Comparison of ENCODE assay signal across 22 cellular contexts in the genomic region with DNA sequence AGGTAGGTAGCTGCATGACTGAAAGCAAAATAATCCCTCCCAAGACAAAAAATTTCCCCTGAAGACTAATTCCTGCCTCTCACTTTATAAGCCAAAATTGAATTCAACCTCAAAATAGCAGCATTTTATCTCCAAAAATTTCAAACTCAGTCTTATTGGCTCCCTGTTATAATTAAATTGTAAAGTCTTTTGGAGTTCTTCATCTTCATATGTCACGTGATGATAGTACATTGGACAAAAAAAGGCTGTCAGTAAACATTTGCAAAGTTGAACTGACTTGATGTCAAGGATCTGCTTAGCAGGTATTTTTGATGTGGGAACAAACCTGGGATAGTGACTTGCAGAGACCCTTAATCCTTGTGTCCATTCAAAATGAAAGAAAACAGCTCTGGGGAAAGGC.
DNase-seq lines count a peak whose midpoint lies in the region; ATAC-seq, FAIRE-seq and TF ChIP-seq lines count a peak whose summit lies in the region.
"Had no signal": no experiment of that assay in that cellular context is flagged by ENCODE, and none has a peak within 500 bp of the region (broad histone marks: within the 10 kb centered on the region; RNA-seq: fewer than 3 reads in every experiment).

No MANE protein-coding gene starts in this region.

- POLR2A ChIA-PET in GM12878 (lab: Charles Lee): no interaction called here
- POLR2A ChIA-PET in H1 (lab: Charles Lee; ENCODE audit: partially characterized antibody): no interaction called here

- H3K27me3 ChIP-seq in BLaER1 treated with 17β-estradiol and CSF1 and Interleukin-3, amounts not matched to agents 10 nM and 100 nM: no peaks in the 10 kb centered on the region
- H3K27me3 ChIP-seq in GM12878 (replicated peaks in 1 of 2; ENCODE audit: control insufficient read depth in 2 of 2, insufficient read depth in 2 of 2, low read length in 1 of 2) (no peaks in the 10 kb centered on the region), H1 (replicated peaks in 1 of 4; ENCODE audit: control insufficient read depth in 3 of 4, extremely low read depth in 1 of 4, insufficient read depth in 3 of 4, low read length in 3 of 4) (no peaks in the 10 kb centered on the region), left ventricle myocardium inferior (ENCODE audit: low read depth) (no peaks in the 10 kb centered on the region)
- H3K27me3 ChIP-seq: BE2C, BLaER1 had no signal

- in situ Hi-C loops in GM12878 (cut with MboI): no loop called here

- H4K5ac ChIP-seq in H1 (ENCODE audit: insufficient read length, low read depth, low read length): no peak overlapping the region

- no peak overlapping the region for H2BK12ac ChIP-seq in H1 (ENCODE audit: low read depth, low read length)

- peaks cover 4 to 47% (median 23%) of the 10 kb centered on the region in 10 experiments; a peak in 15 of 20 replicates for H3K4me1 ChIP-seq in BLaER1 treated with 17β-estradiol and CSF1 and Interleukin-3, amounts not matched to agents 10 nM and 100 nM
- H3K4me1 ChIP-seq in GM12878 (ENCODE audit: control insufficient read depth, insufficient read depth, low read length): no peaks in the 10 kb centered on the region
- no peaks in the 10 kb centered on the region for H3K4me1 ChIP-seq in H1 (replicated peaks in 1 of 4; ENCODE audit: control insufficient read depth in 3 of 4, insufficient read depth in 4 of 4, low read length in 3 of 4)
- no peaks in the 10 kb centered on the region for H3K4me1 ChIP-seq in left ventricle myocardium inferior
- H3K4me1 ChIP-seq: BE2C, Caco-2 had no signal

- H4K8ac ChIP-seq in H1 (ENCODE audit: extremely low read depth, insufficient read depth, low read length): no peak overlapping the region; the same call in 1 of the 2 replicates

- no peak overlapping the region for H3K14ac ChIP-seq in H1 (ENCODE audit: insufficient read length)

- no peak overlapping the region for H4K91ac ChIP-seq in H1 (replicated peaks; ENCODE audit: insufficient read length, low read length)

- no peak overlapping the region for H2AK5ac ChIP-seq in H1 (ENCODE audit: low read depth, low read length)

- H2BK15ac ChIP-seq in H1 (ENCODE audit: low read length): no peak overlapping the region

- H3K23ac ChIP-seq in H1 (ENCODE audit: insufficient read length): no peak overlapping the region

- no peak for TF ChIP-seq EP300 in GM12878 (IDR thresholded peaks at IDR 0.05; ENCODE audit: borderline replicate concordance in 1 of 2, control insufficient read depth in 1 of 2, low read depth in 2 of 2, low read length in 2 of 2)
- TF ChIP-seq EP300 in H1 (IDR thresholded peaks at IDR 0.05; ENCODE audit: borderline replicate concordance in 1 of 2, low read depth in 2 of 2, low read length in 2 of 2): no peak

- H3K9ac ChIP-seq in BLaER1 treated with 17β-estradiol and CSF1 and Interleukin-3, amounts not matched to agents 10 nM and 100 nM: no peak overlapping the region
- H3K9ac ChIP-seq in GM12878 (ENCODE audit: control insufficient read depth, insufficient read depth, low read length) (no peak overlapping the region), H1 (replicated peaks in 1 of 4; ENCODE audit: extremely low read depth in 1 of 4, low read depth in 3 of 4, low read length in 3 of 4) (no peak overlapping the region)
- H3K9ac ChIP-seq: BLaER1 had no signal

- H3K79me2 ChIP-seq in GM12878 (ENCODE audit: control insufficient read depth, insufficient read depth, low read length): no peaks in the 10 kb centered on the region
- no peaks in the 10 kb centered on the region for H3K79me2 ChIP-seq in H1 (ENCODE audit: control insufficient read depth in 1 of 2, insufficient read depth in 2 of 2, low read length in 2 of 2)

- H3K18ac ChIP-seq in H1 (ENCODE audit: extremely low read depth, low read length): no peak overlapping the region

- no peak overlapping the region for H3K4ac ChIP-seq in H1 (replicated peaks; ENCODE audit: insufficient read length, low read depth, low read length)

- BruUV-seq in GM12878 (replicated peaks; lab: Mats Ljungman, UMichigan): no TSS peak

- CTCF ChIA-PET in GM12878 (lab: Yijun Ruan, JAX): interaction anchor here (1.4 kb wide), 1 partner anchor 9 kb away, joined by 5 read pairs; no protein-coding TSS in a partner anchor
- CTCF ChIA-PET in H1 (lab: Charles Lee; ENCODE audit: partially characterized antibody): no interaction called here

- peaks cover 26 to 50% (median 46%) of the 10 kb centered on the region in 11 experiments for H3K9me3 ChIP-seq in BLaER1 treated with 17β-estradiol and CSF1 and Interleukin-3, amounts not matched to agents 10 nM and 100 nM (replicated peaks in 1 of 11)
- H3K9me3 ChIP-seq in GM12878 (replicated peaks; ENCODE audit: control insufficient read depth, insufficient read depth, low read length) (peaks cover 3% of the 10 kb centered on the region; the same call in 2 of the 3 replicates), H1 (ENCODE audit: insufficient read depth in 2 of 2, low read depth in 1 of 2, low read length in 1 of 2) (peaks cover 0 to 6% of the 10 kb centered on the region in 2 experiments; a peak in 1 of 4 replicates), left ventricle myocardium inferior (replicated peaks) (peaks cover 46% of the 10 kb centered on the region)
- H3K9me3 ChIP-seq: BE2C had no signal

- SMC1A ChIA-PET in GM12878 (lab: Charles Lee; ENCODE audit: uncharacterized antibody, unreplicated experiment): interaction anchor here (1.0 to 1.5 kb wide), 2 partner anchors 41 to 70 kb away, joined by 3 to 4 read pairs; no protein-coding TSS in a partner anchor

- no peak overlapping the region for H2BK5ac ChIP-seq in H1 (ENCODE audit: low read depth, low read length)

- RAD21 ChIA-PET in GM12878 (lab: Charles Lee; ENCODE audit: unreplicated experiment): no interaction called here

- DNase-seq in GM12878 (ENCODE audit: low read depth, low spot score) (no peak), H1 (ENCODE audit: low read depth in 1 of 2, low spot score in 2 of 2) (no peak), NCI-H128 (lab: John Stamatoyannopoulos, UW; ENCODE audit: unreplicated experiment) (no peak), left ventricle myocardium inferior (no peak)
- no peak for DNase-seq in activated CD4-positive, alpha-beta T cell treated with anti-CD3 and anti-CD28 coated beads for 1 hour
- DNase-seq: 8988T; ACHN; BE2C; Caco-2; Calu3; CD4-positive, alpha-beta T cell; CD8-positive, alpha-beta T cell; DMS79 treated with DMSO at 0.1 percent for 48 hours; GF-D8 had no signal

- no peaks in the 10 kb centered on the region for H3K79me1 ChIP-seq in H1 (ENCODE audit: low read depth, low read length)

- no peak overlapping the region for H2BK120ac ChIP-seq in H1 (replicated peaks; ENCODE audit: low read depth, low read length)

- TF ChIP-seq POLR2A in GM12878 (IDR thresholded peaks at IDR 0.05; ENCODE audit: low read depth, low read length) (no peak), H1 (IDR thresholded peaks at IDR 0.05; ENCODE audit: control extremely low read depth in 1 of 2, low read depth in 2 of 2, low read length in 2 of 2) (no peak)

- H3K27ac ChIP-seq in BLaER1 treated with 17β-estradiol and CSF1 and Interleukin-3, amounts not matched to agents 10 nM and 100 nM: peak overlapping the region in 1 of 11 experiments; percentile 12; a peak in 3 of 22 replicates
- H3K27ac ChIP-seq in GM12878 (ENCODE audit: control insufficient read depth, insufficient read depth) (no peak overlapping the region), H1 (ENCODE audit: low read depth, low read length) (no peak overlapping the region), left ventricle myocardium inferior (replicated peaks) (no peak overlapping the region)
- H3K27ac ChIP-seq: BLaER1, C4-2B had no signal

- H3K4me2 ChIP-seq in BLaER1 treated with 17β-estradiol and CSF1 and Interleukin-3, amounts not matched to agents 10 nM and 100 nM: peak overlapping the region in 6 of 11 experiments; percentile 0 to 76 (median 54); a peak in 9 of 22 replicates
- H3K4me2 ChIP-seq in GM12878 (ENCODE audit: control insufficient read depth, insufficient read depth): no peak overlapping the region
- H3K4me2 ChIP-seq in H1 (ENCODE audit: insufficient read depth in 1 of 2, low read depth in 2 of 2, low read length in 2 of 2): no peak overlapping the region
- H3K4me2 ChIP-seq: BLaER1 had no signal

- no peak for TF ChIP-seq CTCF in GM12878 (IDR thresholded peaks at IDR 0.05 in 2 of 3, conservative IDR thresholded peaks at IDR 0.05 in 1 of 3; ENCODE audit: control insufficient read depth in 2 of 3, extremely low read depth in 1 of 3, insufficient read depth in 1 of 3, low read depth in 3 of 3, low read length in 3 of 3)
- no peak for TF ChIP-seq CTCF in H1 (IDR thresholded peaks at IDR 0.05; ENCODE audit: control extremely low read depth in 1 of 3, insufficient read depth in 1 of 3, low read depth in 1 of 3, low read length in 3 of 3)
- no peak for TF ChIP-seq CTCF in left ventricle myocardium inferior (IDR thresholded peaks at IDR 0.05; ENCODE audit: borderline replicate concordance)

- H3K56ac ChIP-seq in H1 (replicated peaks; ENCODE audit: insufficient read length, low read depth, low read length): no peak overlapping the region

- WGBS in GM12878 (ENCODE audit: insufficient coverage, insufficient replicate concordance, low lambda C conversion rate, missing lambda C conversion rate): 44% methylated on average over 1 of the region's 1 CpG
- 96% methylated on average over 1 of the region's 1 CpG; no CpG with 5 or more reads in 1 of the 2 experiments for WGBS in H1 (ENCODE audit: extremely low coverage in 1 of 2, insufficient coverage in 1 of 2, insufficient read length in 1 of 2, insufficient replicate concordance in 2 of 2, low coverage in 1 of 2, low lambda C conversion rate in 2 of 2, missing lambda C conversion rate in 1 of 2), 2 experiments

- H2BK20ac ChIP-seq in H1 (ENCODE audit: low read length): no peak overlapping the region

- H2AFZ ChIP-seq in GM12878 (ENCODE audit: control insufficient read depth, low read depth, low read length) (no peak overlapping the region), H1 (ENCODE audit: low read length) (0 out of 2 replicates have a peak overlapping the region, but pooled peaks have one; percentile 3)

- TF ChIP-seq RAD21 in GM12878 (IDR thresholded peaks at IDR 0.05; ENCODE audit: insufficient read depth, low read depth, low read length) (no peak), H1 (IDR thresholded peaks at IDR 0.05 in 1 of 2, conservative IDR thresholded peaks at IDR 0.05 in 1 of 2; ENCODE audit: low read depth in 2 of 2, low read length in 2 of 2) (no peak)

- H3K23me2 ChIP-seq in H1 (ENCODE audit: low read depth, low read length): no peaks in the 10 kb centered on the region

- intact Hi-C loops in GM12878 (cut with micrococcal nuclease; ENCODE audit: unreplicated experiment) (no loop called here), left ventricle myocardium inferior (cut with micrococcal nuclease) (no loop called here)

- no peaks in the 10 kb centered on the region for H4K20me1 ChIP-seq in BLaER1 treated with 17β-estradiol and CSF1 and Interleukin-3, amounts not matched to agents 10 nM and 100 nM
- no peaks in the 10 kb centered on the region for H4K20me1 ChIP-seq in GM12878 (ENCODE audit: control insufficient read depth, insufficient read depth)
- no peaks in the 10 kb centered on the region for H4K20me1 ChIP-seq in H1 (replicated peaks in 1 of 2; ENCODE audit: control insufficient read depth in 1 of 2, insufficient read depth in 2 of 2, low read length in 2 of 2)
- H4K20me1 ChIP-seq: BLaER1 had no signal

- H3K36me3 ChIP-seq in BLaER1 treated with 17β-estradiol and CSF1 and Interleukin-3, amounts not matched to agents 10 nM and 100 nM: no peaks in the 10 kb centered on the region
- H3K36me3 ChIP-seq in GM12878 (ENCODE audit: control insufficient read depth in 2 of 2, insufficient read depth in 2 of 2, low read length in 1 of 2) (no peaks in the 10 kb centered on the region), H1 (ENCODE audit: control insufficient read depth in 2 of 4, insufficient read depth in 4 of 4, low read length in 3 of 4) (no peaks in the 10 kb centered on the region), left ventricle myocardium inferior (no peaks in the 10 kb centered on the region)
- H3K36me3 ChIP-seq: BE2C, BLaER1 had no signal

- FAIRE-seq in GM12878 (lab: Jason Lieb, UNC) (no peak), H1 (lab: Jason Lieb, UNC) (peak; percentile 28)
- FAIRE-seq: A204.1, D721Med, G401.6, GM12892, GM18507 had no signal

- no peak for ATAC-seq in GM12878
- ATAC-seq: CD8-positive, alpha-beta T cell had no signal

- H3K4me3 ChIP-seq in BLaER1 treated with 17β-estradiol and CSF1 and Interleukin-3, amounts not matched to agents 10 nM and 100 nM: no peak overlapping the region
- H3K4me3 ChIP-seq in GM12878 (no peak overlapping the region), H1 (ENCODE audit: extremely low read depth in 1 of 4, insufficient read depth in 2 of 4, low read depth in 3 of 4, low read length in 4 of 4) (no peak overlapping the region), left ventricle myocardium inferior (no peak overlapping the region)
- H3K4me3 ChIP-seq: BLaER1 had no signal

Comparison
In these comparisons a context has a peak if more than half of its experiments do, and no peak if none do; other contexts are left out.
1. H3K4me2 ChIP-seq: peak in BLaER1 treated with 17β-estradiol and CSF1 and Interleukin-3, amounts not matched to agents 10 nM and 100 nM (6 of 11); none in GM12878 (single experiment) and H1 (0 of 2).